ENCODE assay signal across 1 cellular context in the genomic region with DNA sequence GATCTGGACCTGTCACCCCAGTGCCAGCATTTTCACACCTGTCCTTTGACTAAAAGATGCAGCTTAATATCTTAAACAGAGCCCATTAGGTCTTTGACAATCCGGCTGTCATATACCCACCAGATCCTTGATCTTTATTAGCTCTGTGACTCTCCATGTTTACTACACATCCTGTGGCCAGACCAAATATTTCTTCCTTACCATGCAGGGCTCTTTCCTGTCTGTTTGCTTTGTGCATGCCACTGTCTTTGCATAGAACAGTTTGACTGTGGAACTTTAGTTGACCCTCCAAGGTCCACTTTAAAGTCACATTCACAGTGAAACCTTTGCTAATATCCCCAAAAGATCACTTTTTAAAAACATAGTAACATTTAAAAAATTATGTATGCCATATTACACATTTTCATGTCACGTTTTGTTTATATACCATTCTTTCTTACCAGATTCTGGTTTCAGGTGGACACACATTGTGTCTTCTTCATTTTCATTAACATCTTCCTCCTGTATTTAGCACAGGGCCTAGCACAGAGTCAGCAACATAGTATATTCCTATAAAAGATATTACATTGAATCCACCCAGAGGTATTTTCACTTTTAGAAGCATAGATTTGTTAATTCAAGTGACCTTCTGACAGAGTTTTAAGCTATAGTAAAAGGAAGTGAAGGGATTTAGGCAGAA.
TF ChIP-seq lines count a peak whose summit lies in the region.

No MANE protein-coding gene starts in this region.

TF ChIP-seq in HepG2, 621 proteins besides CTCF, POLR2A, EP300 and RAD21 (continued from another document):
- TF ChIP-seq, protein P1, sequence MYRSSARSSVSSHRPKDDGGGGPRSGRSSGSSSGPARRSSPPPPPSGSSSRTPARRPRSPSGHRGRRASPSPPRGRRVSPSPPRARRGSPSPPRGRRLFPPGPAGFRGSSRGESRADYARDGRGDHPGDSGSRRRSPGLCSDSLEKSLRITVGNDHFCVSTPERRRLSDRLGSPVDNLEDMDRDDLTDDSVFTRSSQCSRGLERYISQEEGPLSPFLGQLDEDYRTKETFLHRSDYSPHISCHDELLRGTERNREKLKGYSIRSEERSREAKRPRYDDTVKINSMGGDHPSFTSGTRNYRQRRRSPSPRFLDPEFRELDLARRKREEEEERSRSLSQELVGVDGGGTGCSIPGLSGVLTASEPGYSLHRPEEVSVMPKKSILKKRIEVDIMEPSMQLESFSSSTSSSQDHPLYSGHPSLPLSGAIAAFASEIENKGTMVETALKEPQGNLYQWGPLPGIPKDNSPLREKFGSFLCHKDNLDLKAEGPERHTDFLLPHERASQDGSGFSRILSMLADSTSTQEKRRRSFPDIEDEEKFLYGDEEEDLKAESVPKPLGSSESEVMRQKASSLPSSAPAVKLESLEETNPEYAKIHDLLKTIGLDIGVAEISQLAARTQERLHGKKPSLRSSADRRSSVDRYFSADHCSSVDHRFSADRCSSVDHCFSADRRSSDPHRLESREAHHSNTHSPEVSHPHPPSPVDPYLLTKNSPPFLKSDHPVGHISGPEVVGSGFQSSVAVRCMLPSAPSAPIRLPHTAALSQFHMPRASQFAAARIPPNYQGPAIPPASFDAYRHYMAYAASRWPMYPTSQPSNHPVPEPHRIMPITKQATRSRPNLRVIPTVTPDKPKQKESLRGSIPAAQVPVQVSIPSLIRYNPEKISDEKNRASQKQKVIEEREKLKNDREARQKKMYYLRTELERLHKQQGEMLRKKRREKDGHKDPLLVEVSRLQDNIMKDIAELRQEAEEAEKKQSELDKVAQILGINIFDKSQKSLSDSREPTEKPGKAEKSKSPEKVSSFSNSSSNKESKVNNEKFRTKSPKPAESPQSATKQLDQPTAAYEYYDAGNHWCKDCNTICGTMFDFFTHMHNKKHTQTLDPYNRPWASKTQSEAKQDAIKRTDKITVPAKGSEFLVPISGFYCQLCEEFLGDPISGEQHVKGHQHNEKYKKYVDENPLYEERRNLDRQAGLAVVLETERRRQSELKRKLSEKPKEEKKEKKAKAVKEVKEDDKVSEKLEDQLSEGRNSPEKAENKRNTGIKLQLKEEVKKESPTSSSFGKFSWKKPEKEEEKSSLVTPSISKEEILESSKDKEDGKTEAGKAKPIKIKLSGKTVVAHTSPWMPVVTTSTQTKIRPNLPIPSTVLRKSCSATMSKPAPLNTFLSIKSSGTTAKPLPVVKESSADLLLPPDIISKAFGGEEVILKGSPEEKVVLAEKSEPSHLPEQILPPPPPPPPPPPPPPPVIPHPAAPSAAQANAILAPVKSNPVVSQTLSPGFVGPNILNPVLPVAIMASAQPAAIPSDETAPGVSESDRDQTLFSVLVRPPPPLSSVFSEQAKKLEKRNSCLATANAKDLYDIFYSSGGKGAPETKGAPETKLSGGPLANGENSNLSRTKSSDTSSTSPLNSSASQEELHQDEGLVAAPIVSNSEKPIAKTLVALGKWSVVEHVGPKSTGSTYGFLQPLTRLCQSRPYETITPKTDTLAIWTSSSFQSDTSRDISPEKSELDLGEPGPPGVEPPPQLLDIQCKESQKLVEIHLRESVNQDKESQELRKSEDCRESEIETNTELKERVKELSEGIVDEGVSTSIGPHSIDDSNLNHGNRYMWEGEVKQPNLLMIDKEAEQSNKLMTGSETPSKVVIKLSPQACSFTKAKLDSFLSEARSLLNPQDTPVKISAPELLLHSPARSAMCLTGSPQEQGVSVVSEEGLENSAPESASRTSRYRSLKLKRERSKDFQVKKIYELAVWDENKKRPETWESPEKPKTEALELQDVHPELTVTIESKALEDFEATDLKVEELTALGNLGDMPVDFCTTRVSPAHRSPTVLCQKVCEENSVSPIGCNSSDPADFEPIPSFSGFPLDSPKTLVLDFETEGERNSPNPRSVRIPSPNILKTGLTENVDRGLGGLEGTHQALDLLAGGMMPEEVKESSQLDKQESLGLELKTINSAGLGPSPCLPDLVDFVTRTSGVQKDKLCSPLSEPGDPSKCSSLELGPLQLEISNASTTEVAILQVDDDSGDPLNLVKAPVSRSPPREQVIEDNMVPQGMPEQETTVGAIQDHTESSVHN (CRISPR knock-in tag; IDR thresholded peaks at IDR 0.05), result no peak
- TF ChIP-seq MED13 (CRISPR knock-in tag; IDR thresholded peaks at IDR 0.05) (no peak), HDAC6 (IDR thresholded peaks at IDR 0.05; ENCODE audit: low read depth, low read length) (no peak), HDAC2 (CRISPR knock-in tag; IDR thresholded peaks at IDR 0.05) (peak; percentile 88), ZFP82 (CRISPR knock-in tag; IDR thresholded peaks at IDR 0.05; ENCODE audit: borderline replicate concordance) (no peak), MAZ (IDR thresholded peaks at IDR 0.05; ENCODE audit: borderline replicate concordance, low read depth, low read length) (no peak), MAZ (CRISPR knock-in tag; IDR thresholded peaks at IDR 0.05; ENCODE audit: low read depth) (no peak), CREM (IDR thresholded peaks at IDR 0.05) (peak; percentile 77), CREM (CRISPR knock-in tag; IDR thresholded peaks at IDR 0.05) (no peak), ZNF224 (CRISPR knock-in tag; IDR thresholded peaks at IDR 0.05) (no peak), ATM (IDR thresholded peaks at IDR 0.05; ENCODE audit: borderline replicate concordance) (no peak), PAWR (CRISPR knock-in tag; IDR thresholded peaks at IDR 0.05; ENCODE audit: borderline replicate concordance) (no peak), SALL1 (CRISPR knock-in tag; IDR thresholded peaks at IDR 0.05) (peak; percentile 82; the same call in 1 of the 2 replicates), ZNF780A (CRISPR knock-in tag; IDR thresholded peaks at IDR 0.05) (no peak), ISL2 (CRISPR knock-in tag; IDR thresholded peaks at IDR 0.05) (peak; percentile 73), SCMH1 (CRISPR knock-in tag; IDR thresholded peaks at IDR 0.05; ENCODE audit: borderline replicate concordance) (no peak), POLR2AphosphoS5 (IDR thresholded peaks at IDR 0.05; ENCODE audit: low read depth, low read length) (no peak), RCOR2 (CRISPR knock-in tag; IDR thresholded peaks at IDR 0.05) (peak; percentile 70; the same call in 1 of the 2 replicates), FOXA3 (CRISPR knock-in tag; IDR thresholded peaks at IDR 0.05) (peak; percentile 95), IRX3 (CRISPR knock-in tag; IDR thresholded peaks at IDR 0.05; ENCODE audit: borderline replicate concordance, low read depth) (no peak), ZNF891 (CRISPR knock-in tag; IDR thresholded peaks at IDR 0.05) (no peak), TCF7L2 (IDR thresholded peaks at IDR 0.05; ENCODE audit: low read depth, low read length) (no peak), CHD4 (IDR thresholded peaks at IDR 0.05; ENCODE audit: borderline replicate concordance, low read length) (no peak), SMAD9 (CRISPR knock-in tag; IDR thresholded peaks at IDR 0.05) (no peak), ZNF335 (CRISPR knock-in tag; IDR thresholded peaks at IDR 0.05) (0 out of 2 replicates have a peak, but pooled peaks have one; percentile 30), HOXA3 (CRISPR knock-in tag; IDR thresholded peaks at IDR 0.05) (0 out of 2 replicates have a peak, but pooled peaks have one; percentile 23)
- TF ChIP-seq, protein P2, sequence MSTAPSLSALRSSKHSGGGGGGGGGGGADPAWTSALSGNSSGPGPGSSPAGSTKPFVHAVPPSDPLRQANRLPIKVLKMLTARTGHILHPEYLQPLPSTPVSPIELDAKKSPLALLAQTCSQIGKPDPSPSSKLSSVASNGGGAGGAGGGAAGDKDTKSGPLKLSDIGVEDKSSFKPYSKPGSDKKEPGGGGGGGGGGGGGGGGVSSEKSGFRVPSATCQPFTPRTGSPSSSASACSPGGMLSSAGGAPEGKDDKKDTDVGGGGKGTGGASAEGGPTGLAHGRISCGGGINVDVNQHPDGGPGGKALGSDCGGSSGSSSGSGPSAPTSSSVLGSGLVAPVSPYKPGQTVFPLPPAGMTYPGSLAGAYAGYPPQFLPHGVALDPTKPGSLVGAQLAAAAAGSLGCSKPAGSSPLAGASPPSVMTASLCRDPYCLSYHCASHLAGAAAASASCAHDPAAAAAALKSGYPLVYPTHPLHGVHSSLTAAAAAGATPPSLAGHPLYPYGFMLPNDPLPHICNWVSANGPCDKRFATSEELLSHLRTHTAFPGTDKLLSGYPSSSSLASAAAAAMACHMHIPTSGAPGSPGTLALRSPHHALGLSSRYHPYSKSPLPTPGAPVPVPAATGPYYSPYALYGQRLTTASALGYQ (CRISPR knock-in tag; IDR thresholded peaks at IDR 0.05), result peak; percentile 47; the same call in 1 of the 2 replicates
- TF ChIP-seq, protein P3, sequence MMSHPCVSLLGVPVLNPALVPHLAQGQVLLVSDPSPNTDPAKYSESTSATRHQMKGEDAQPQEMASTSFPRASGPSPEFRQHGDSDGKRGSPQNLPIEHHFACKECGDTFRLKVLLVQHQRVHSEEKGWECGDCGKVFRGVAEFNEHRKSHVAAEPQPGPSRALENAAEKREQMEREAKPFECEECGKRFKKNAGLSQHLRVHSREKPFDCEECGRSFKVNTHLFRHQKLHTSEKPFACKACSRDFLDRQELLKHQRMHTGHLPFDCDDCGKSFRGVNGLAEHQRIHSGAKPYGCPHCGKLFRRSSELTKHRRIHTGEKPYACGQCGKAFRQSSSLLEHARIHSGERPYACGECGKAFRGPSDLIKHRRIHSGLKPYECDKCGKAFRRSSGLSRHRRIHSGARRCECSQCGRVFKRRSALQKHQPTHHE (CRISPR knock-in tag; IDR thresholded peaks at IDR 0.05; ENCODE audit: borderline replicate concordance), result no peak
- TF ChIP-seq, protein P4, sequence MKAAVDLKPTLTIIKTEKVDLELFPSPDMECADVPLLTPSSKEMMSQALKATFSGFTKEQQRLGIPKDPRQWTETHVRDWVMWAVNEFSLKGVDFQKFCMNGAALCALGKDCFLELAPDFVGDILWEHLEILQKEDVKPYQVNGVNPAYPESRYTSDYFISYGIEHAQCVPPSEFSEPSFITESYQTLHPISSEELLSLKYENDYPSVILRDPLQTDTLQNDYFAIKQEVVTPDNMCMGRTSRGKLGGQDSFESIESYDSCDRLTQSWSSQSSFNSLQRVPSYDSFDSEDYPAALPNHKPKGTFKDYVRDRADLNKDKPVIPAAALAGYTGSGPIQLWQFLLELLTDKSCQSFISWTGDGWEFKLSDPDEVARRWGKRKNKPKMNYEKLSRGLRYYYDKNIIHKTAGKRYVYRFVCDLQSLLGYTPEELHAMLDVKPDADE (CRISPR knock-in tag; IDR thresholded peaks at IDR 0.05), result no peak
- TF ChIP-seq, protein P5, sequence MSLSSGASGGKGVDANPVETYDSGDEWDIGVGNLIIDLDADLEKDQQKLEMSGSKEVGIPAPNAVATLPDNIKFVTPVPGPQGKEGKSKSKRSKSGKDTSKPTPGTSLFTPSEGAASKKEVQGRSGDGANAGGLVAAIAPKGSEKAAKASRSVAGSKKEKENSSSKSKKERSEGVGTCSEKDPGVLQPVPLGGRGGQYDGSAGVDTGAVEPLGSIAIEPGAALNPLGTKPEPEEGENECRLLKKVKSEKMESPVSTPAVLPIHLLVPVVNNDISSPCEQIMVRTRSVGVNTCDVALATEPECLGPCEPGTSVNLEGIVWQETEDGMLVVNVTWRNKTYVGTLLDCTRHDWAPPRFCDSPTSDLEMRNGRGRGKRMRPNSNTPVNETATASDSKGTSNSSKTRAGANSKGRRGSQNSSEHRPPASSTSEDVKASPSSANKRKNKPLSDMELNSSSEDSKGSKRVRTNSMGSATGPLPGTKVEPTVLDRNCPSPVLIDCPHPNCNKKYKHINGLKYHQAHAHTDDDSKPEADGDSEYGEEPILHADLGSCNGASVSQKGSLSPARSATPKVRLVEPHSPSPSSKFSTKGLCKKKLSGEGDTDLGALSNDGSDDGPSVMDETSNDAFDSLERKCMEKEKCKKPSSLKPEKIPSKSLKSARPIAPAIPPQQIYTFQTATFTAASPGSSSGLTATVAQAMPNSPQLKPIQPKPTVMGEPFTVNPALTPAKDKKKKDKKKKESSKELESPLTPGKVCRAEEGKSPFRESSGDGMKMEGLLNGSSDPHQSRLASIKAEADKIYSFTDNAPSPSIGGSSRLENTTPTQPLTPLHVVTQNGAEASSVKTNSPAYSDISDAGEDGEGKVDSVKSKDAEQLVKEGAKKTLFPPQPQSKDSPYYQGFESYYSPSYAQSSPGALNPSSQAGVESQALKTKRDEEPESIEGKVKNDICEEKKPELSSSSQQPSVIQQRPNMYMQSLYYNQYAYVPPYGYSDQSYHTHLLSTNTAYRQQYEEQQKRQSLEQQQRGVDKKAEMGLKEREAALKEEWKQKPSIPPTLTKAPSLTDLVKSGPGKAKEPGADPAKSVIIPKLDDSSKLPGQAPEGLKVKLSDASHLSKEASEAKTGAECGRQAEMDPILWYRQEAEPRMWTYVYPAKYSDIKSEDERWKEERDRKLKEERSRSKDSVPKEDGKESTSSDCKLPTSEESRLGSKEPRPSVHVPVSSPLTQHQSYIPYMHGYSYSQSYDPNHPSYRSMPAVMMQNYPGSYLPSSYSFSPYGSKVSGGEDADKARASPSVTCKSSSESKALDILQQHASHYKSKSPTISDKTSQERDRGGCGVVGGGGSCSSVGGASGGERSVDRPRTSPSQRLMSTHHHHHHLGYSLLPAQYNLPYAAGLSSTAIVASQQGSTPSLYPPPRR (CRISPR knock-in tag; IDR thresholded peaks at IDR 0.05; ENCODE audit: borderline replicate concordance), result peak; percentile 20; the same call in 1 of the 2 replicates
TF ChIP-seq in HepG2: peak in this region for 114.
